Comparison of ENCODE assay signal across 9 cellular contexts in the genomic region with DNA sequence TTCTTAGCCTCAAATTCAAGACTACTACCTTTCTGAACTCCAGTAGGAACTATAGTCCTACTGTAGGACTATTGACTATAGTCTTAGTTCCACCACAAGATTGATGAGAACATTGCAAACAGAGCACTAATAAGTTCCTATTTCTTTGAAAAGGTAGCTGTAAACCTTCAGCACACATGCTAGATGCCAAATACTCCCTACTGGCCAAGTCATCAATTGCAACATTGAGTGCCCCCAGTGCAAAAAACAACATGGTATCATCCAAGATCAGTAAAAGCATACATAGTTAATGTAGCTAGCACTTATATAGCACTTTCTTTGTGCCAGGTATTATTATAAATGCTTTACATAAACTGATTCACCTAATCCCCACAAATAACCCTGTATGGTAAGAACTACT.
DNase-seq lines count a peak whose midpoint lies in the region; ATAC-seq and TF ChIP-seq lines count a peak whose summit lies in the region.
"Had no signal": no experiment of that assay in that cellular context is flagged by ENCODE, and none has a peak within 500 bp of the region (broad histone marks: within the 10 kb centered on the region; RNA-seq: fewer than 3 reads in every experiment).

No MANE protein-coding gene starts in this region.

- no peak for DNase-seq in GM10248 (ENCODE audit: extremely low spot score)
- DNase-seq in adipocyte (ENCODE audit: low read depth), result peak; percentile 32
- DNase-seq in activated effector memory CD4-positive, alpha-beta T cell treated with Interleukin-2 at 50 U/mL for 16 hours, result no peak
- DNase-seq in hepatocyte (ENCODE audit: low spot score), result no peak
- DNase-seq in activated CD4-positive, CD25-positive, alpha-beta regulatory T cell (lab: John Stamatoyannopoulos, UW), result no peak
- no peak for DNase-seq in SKM-1 (lab: John Stamatoyannopoulos, UW; ENCODE audit: unreplicated experiment)
- DNase-seq: NCI-H526 had no signal

- H3K9me2 ChIP-seq in hepatocyte (replicated peaks; ENCODE audit: insufficient read depth), result no peaks in the 10 kb centered on the region

- H4K20me1 ChIP-seq in hepatocyte (ENCODE audit: insufficient read depth, poor library complexity, severe bottlenecking), result no peaks in the 10 kb centered on the region

- H3K9me3 ChIP-seq in adipocyte (ENCODE audit: control insufficient read depth, low read length) (no peaks in the 10 kb centered on the region), hepatocyte (ENCODE audit: low read depth) (no peaks in the 10 kb centered on the region)

- no peak overlapping the region for H3K4me3 ChIP-seq in adipocyte (ENCODE audit: low read length)
- no peak overlapping the region for H3K4me3 ChIP-seq in hepatocyte

- no peak overlapping the region for H3K4me2 ChIP-seq in hepatocyte

- H3K9ac ChIP-seq in adipocyte (ENCODE audit: low read length), result no peak overlapping the region

- peaks cover 15% of the 10 kb centered on the region for H3K4me1 ChIP-seq in adipocyte (ENCODE audit: control insufficient read depth, insufficient read depth, low read length)
- no peaks in the 10 kb centered on the region for H3K4me1 ChIP-seq in hepatocyte (ENCODE audit: insufficient read depth)

- H3K27me3 ChIP-seq in adipocyte (replicated peaks; ENCODE audit: control insufficient read depth, insufficient read depth, low read length), result no peaks in the 10 kb centered on the region
- no peaks in the 10 kb centered on the region for H3K27me3 ChIP-seq in hepatocyte

- TF ChIP-seq CTCF in GM10248 (IDR thresholded peaks at IDR 0.05; ENCODE audit: control extremely low read depth, extremely low read depth, low read depth, missing control alignments), result peak; percentile 39
- no peak for TF ChIP-seq CTCF in hepatocyte (IDR thresholded peaks at IDR 0.05; ENCODE audit: poor library complexity)

- POLR2A ChIA-PET in GM10248 (lab: Yijun Ruan, JAX), result no interaction called here

- H3K36me3 ChIP-seq in adipocyte (ENCODE audit: control insufficient read depth, insufficient read depth, low read length, severe bottlenecking) (no peaks in the 10 kb centered on the region), hepatocyte (replicated peaks; ENCODE audit: insufficient read depth, low read depth) (no peaks in the 10 kb centered on the region)

- no peak overlapping the region for H2AFZ ChIP-seq in hepatocyte

- no peak overlapping the region for H3K27ac ChIP-seq in hepatocyte

- ATAC-seq in GM19035 (IDR thresholded peaks at IDR 0.05; ENCODE audit: unreplicated experiment) (peak; percentile 62), HG02938 (IDR thresholded peaks at IDR 0.05; ENCODE audit: unreplicated experiment) (peak; percentile 55)

- CTCF ChIA-PET in GM10248 (lab: Yijun Ruan, JAX), result interaction anchor here (0.7 to 5.4 kb wide), 21 partner anchors 8 to 116 kb away, joined by 3 to 48 read pairs (median 4); no protein-coding TSS in a partner anchor

- no peaks in the 10 kb centered on the region for H3K79me2 ChIP-seq in hepatocyte
